Comparison of ENCODE assay signal across 8 cellular contexts in the genomic region with DNA sequence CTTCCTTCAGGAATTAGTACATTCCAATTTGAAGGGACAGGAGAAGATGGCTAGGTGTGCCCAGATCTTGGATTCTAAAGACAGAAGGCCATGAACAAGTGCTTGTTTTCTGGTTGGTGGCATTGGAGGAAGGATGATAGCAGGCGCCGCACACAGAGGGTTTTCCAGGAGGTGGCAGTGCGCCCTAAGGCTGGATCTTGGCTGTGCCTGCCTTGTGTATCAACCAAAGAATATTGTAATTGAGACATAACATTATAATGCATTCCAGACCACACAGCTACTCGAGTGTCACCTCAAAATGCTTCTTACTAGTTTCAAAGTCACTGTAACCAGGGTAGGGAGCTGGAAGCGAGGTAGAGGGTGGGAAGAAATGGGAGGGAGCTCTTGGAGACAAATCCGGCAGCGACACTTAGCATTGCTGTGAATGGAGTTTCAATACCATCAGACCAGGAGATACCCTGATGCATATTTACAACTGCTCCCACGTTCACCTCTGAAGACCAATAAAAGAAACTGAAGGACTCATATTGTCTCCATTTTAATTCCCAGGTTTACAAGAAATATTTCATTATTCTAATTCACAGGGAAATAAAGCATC. TPM values are rescaled to one million over a fixed set of nuclear protein-coding genes. Genes with fewer than 3 reads are reported as not detected.
DNase-seq lines count a peak whose midpoint lies in the region; ATAC-seq and TF ChIP-seq lines count a peak whose summit lies in the region.

No MANE protein-coding gene starts in this region.

- H3K36me3 ChIP-seq in HCT116 (ENCODE audit: control insufficient read depth in 1 of 2, insufficient read depth in 2 of 2, low read length in 2 of 2), result no peaks in the 10 kb centered on the region
- H3K36me3 ChIP-seq in endodermal cell (ENCODE audit: control insufficient read depth, insufficient read depth, low read length), result no peaks in the 10 kb centered on the region

- no peaks in the 10 kb centered on the region for H3K9me2 ChIP-seq in HCT116 (ENCODE audit: insufficient read depth)

- H3K9me3 Mint-ChIP-seq in endodermal cell, result no peaks in the 10 kb centered on the region

- DNase-seq in AG08395 (ENCODE audit: low spot score) (peak; percentile 86), HCT116 (ENCODE audit: low read depth, low spot score) (peak; percentile 36), NCI-H526 treated with DMSO at 0.1 percent for 48 hours (lab: John Stamatoyannopoulos, UW) (peak; percentile 51), endodermal cell (peak; percentile 89), medulla oblongata (ENCODE audit: extremely low spot score) (peak; percentile 95), GM19240 (ENCODE audit: insufficient read length, low spot score) (no peak)
- DNase-seq in activated CD8-positive, alpha-beta memory T cell treated with anti-CD3 and anti-CD28 coated beads for 4 hours (ENCODE audit: low read depth in 2 of 2), result peak; percentile 2 to 11
- peak; percentile 4 for DNase-seq in stimulated activated naive CD4-positive, alpha-beta T cell treated with Interleukin-2 at 50 U/mL for 16 hours (lab: John Stamatoyannopoulos, UW)

- H3K4me1 ChIP-seq in HCT116 (ENCODE audit: control insufficient read depth in 1 of 2, insufficient read depth in 2 of 2, low read length in 2 of 2), result no peaks in the 10 kb centered on the region
- H3K4me1 ChIP-seq in endodermal cell (ENCODE audit: control insufficient read depth, insufficient read depth, low read length), result peaks cover 3% of the 10 kb centered on the region

- no TSS peak for BruUV-seq in HCT116 (replicated peaks; lab: Mats Ljungman, UMichigan)

- H3K27me3 Mint-ChIP-seq in endodermal cell (ENCODE audit: insufficient read depth), result no peaks in the 10 kb centered on the region

- H3K4me3 Mint-ChIP-seq in endodermal cell, result no peak overlapping the region

- no peaks in the 10 kb centered on the region for H4K20me1 ChIP-seq in HCT116 (ENCODE audit: insufficient read depth)

- ATAC-seq in HCT116, result peak; percentile 91

- TF ChIP-seq RAD21 in HCT116 (IDR thresholded peaks at IDR 0.05; ENCODE audit: low read depth), result peak; percentile 96

- H3K9ac ChIP-seq in HCT116 (ENCODE audit: low read length) (no peak overlapping the region), endodermal cell (ENCODE audit: extremely low read depth, low read length, poor library complexity, severe bottlenecking) (no peak overlapping the region)

- no peak overlapping the region for H3K4me2 ChIP-seq in HCT116 (ENCODE audit: low read length)

- POLR2A ChIA-PET in HCT116 (lab: Charles Lee), result no interaction called here

- no peak overlapping the region for H2AFZ ChIP-seq in HCT116 (ENCODE audit: low read depth, low read length, poor library complexity, severe bottlenecking)

- H3K27ac ChIP-seq in HCT116 (ENCODE audit: low read depth, low read length) (no peak overlapping the region), endodermal cell (ENCODE audit: low read depth, low read length) (no peak overlapping the region)

- RAD21 ChIA-PET in HCT116 (lab: Charles Lee; ENCODE audit: low non-redundant PET in 1 of 2, low total read pairs in 2 of 2, uncharacterized antibody in 2 of 2, unreplicated experiment in 2 of 2), result no interaction called here

- H3K9me3 ChIP-seq in HCT116 (ENCODE audit: control insufficient read depth in 1 of 2, insufficient read depth in 1 of 2, low read depth in 1 of 2, low read length in 2 of 2), result no peaks in the 10 kb centered on the region
- no peaks in the 10 kb centered on the region for H3K9me3 ChIP-seq in endodermal cell (ENCODE audit: control insufficient read depth, low read length)

- intact Hi-C loops in HCT116 (cut with micrococcal nuclease), result loop anchor here (1.0 to 10.0 kb wide), 5 partner anchors 181 to 1063 kb away; no protein-coding TSS in a partner anchor

- peaks cover 15% of the 10 kb centered on the region for H3K4me1 Mint-ChIP-seq in endodermal cell

- TF ChIP-seq CTCF in HCT116 (IDR thresholded peaks at IDR 0.05 in 2 of 3, conservative IDR thresholded peaks at IDR 0.05 in 1 of 3; ENCODE audit: borderline replicate concordance in 1 of 3, insufficient read depth in 1 of 3, low read depth in 2 of 3, low read length in 2 of 3) (peak; percentile 75 to 83 (median 78)), endodermal cell (conservative IDR thresholded peaks at IDR 0.05) (peak; percentile 90)

- TF ChIP-seq POLR2A in HCT116 (IDR thresholded peaks at IDR 0.05; ENCODE audit: borderline replicate concordance, extremely low read depth, insufficient read depth, insufficient read length), result no peak

- WGBS in endodermal cell (ENCODE audit: insufficient coverage in 1 of 2, insufficient read length in 1 of 2), 2 experiments, result 26 to 55% methylated on average over 3 to 8 of the region's 8 CpGs

- H3K79me2 ChIP-seq in HCT116 (ENCODE audit: insufficient read depth, low read length), result no peaks in the 10 kb centered on the region

- CTCF ChIA-PET in HCT116 (lab: Charles Lee), result interaction anchor here (4.0 kb wide), 1 partner anchor 491 kb away, joined by 30 read pairs; no protein-coding TSS in a partner anchor

- H3K27ac Mint-ChIP-seq in endodermal cell, result no peak overlapping the region

- H3K4me3 ChIP-seq in HCT116 (replicated peaks in 1 of 2; ENCODE audit: low read depth in 1 of 2, low read length in 2 of 2), result no peak overlapping the region
- H3K4me3 ChIP-seq in endodermal cell (ENCODE audit: low read length), result no peak overlapping the region

- no peaks in the 10 kb centered on the region for H3K36me3 Mint-ChIP-seq in endodermal cell (ENCODE audit: low read depth)

- no peaks in the 10 kb centered on the region for H3K27me3 ChIP-seq in HCT116 (ENCODE audit: insufficient read depth, low read length)
- H3K27me3 ChIP-seq in endodermal cell (ENCODE audit: control insufficient read depth, insufficient read depth, low read length, poor library complexity, severe bottlenecking), result no peaks in the 10 kb centered on the region

TF ChIP-seq in HCT116, 20 proteins besides CTCF, POLR2A, EP300 and RAD21:
- TF ChIP-seq JUND (IDR thresholded peaks at IDR 0.05), result no peak
- no peak for TF ChIP-seq YY1 (IDR thresholded peaks at IDR 0.05; ENCODE audit: extremely low read depth, insufficient replicate concordance, low read depth, low read length)
- no peak for TF ChIP-seq SRF (IDR thresholded peaks at IDR 0.05; ENCODE audit: low read depth)
- TF ChIP-seq EZH2phosphoT487 (IDR thresholded peaks at IDR 0.05; ENCODE audit: borderline replicate concordance), result no peak
- no peak for TF ChIP-seq CBX3 (IDR thresholded peaks at IDR 0.05; ENCODE audit: low read depth)
- TF ChIP-seq SP1 (IDR thresholded peaks at IDR 0.05; ENCODE audit: low read depth), result no peak
- no peak for TF ChIP-seq TCF7L2 (IDR thresholded peaks at IDR 0.05; ENCODE audit: borderline replicate concordance, extremely low read depth, insufficient read depth, insufficient read length)
- TF ChIP-seq, protein P1, sequence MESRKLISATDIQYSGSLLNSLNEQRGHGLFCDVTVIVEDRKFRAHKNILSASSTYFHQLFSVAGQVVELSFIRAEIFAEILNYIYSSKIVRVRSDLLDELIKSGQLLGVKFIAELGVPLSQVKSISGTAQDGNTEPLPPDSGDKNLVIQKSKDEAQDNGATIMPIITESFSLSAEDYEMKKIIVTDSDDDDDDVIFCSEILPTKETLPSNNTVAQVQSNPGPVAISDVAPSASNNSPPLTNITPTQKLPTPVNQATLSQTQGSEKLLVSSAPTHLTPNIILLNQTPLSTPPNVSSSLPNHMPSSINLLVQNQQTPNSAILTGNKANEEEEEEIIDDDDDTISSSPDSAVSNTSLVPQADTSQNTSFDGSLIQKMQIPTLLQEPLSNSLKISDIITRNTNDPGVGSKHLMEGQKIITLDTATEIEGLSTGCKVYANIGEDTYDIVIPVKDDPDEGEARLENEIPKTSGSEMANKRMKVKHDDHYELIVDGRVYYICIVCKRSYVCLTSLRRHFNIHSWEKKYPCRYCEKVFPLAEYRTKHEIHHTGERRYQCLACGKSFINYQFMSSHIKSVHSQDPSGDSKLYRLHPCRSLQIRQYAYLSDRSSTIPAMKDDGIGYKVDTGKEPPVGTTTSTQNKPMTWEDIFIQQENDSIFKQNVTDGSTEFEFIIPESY (IDR thresholded peaks at IDR 0.05; ENCODE audit: extremely low read depth, insufficient replicate concordance, low read length), result no peak
- TF ChIP-seq CEBPB (IDR thresholded peaks at IDR 0.05; ENCODE audit: low read depth), result no peak
- TF ChIP-seq POLR2AphosphoS5 (IDR thresholded peaks at IDR 0.05; ENCODE audit: low read depth, low read length), result no peak
- no peak for TF ChIP-seq SIN3A (IDR thresholded peaks at IDR 0.05; ENCODE audit: low read depth)
- TF ChIP-seq, protein P2, sequence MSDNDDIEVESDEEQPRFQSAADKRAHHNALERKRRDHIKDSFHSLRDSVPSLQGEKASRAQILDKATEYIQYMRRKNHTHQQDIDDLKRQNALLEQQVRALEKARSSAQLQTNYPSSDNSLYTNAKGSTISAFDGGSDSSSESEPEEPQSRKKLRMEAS (IDR thresholded peaks at IDR 0.05), result no peak
- no peak for TF ChIP-seq EZH2 (IDR thresholded peaks at IDR 0.05)
- TF ChIP-seq ELF1 (IDR thresholded peaks at IDR 0.05; ENCODE audit: borderline replicate concordance, low read depth), result no peak
- TF ChIP-seq FOSL1 (IDR thresholded peaks at IDR 0.05; ENCODE audit: low read depth), result no peak

RNA-seq across cellular contexts. Expression of a gene that starts 42.5 kb away (rescaled TPM):
- 0.32 TPM for total RNA-seq in HCT116 (2021; ENCODE audit: unreplicated experiment)
- polyA plus RNA-seq in HCT116 (2012), result 0.07 TPM in 1 of 2 replicates, not detected in the other
- 1 to 10 TPM in 1 of 2 donors, under 1 TPM in 1; 0.95 to 1.0 TPM for total RNA-seq in endodermal cell
- polyA plus RNA-seq in endodermal cell (2013, experiment 1 of 2), result 0.25 TPM
- not detected for polyA plus RNA-seq in endodermal cell (2013, experiment 2 of 2)
